ENCODE assay signal across 8 cellular contexts in the genomic region with DNA sequence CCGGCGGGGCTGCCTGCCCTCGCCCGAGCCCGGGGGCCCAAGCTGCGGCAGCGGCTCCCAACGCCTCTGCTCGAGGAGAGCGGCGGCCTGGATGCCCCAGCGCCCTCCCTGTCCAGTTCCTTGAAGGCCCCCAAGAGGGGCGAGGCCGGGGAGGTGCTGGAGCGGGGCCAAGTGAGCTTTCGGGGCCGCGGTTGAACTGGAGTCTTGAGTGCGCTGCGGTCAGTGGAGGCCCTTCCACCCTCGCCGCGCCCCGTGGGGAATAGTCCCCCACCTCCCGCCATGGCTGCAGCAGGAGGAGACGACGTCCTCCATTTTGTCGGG. TPM values are rescaled to one million over a fixed set of nuclear protein-coding genes. Genes with fewer than 3 reads are reported as not detected.
A peak's percentile ranks its signal among the peaks of the same experiment; 100 is the strongest.
DNase-seq lines count a peak whose midpoint lies in the region; ATAC-seq and TF ChIP-seq lines count a peak whose summit lies in the region.

No MANE protein-coding gene starts in this region.

- H3K27me3 Mint-ChIP-seq in CD4-positive, alpha-beta T cell = no peaks in the 10 kb centered on the region

- POLR2A ChIA-PET in CD4-positive, alpha-beta T cell (lab: Charles Lee) = interaction anchor here (0.6 to 5.7 kb wide), 21 partner anchors 11 to 1740 kb away, joined by 3 to 74 read pairs (median 5); partner anchors contain the start of genes EEF1AKMT1, MICU2, MPHOSPH8 and PSPC1

- no peaks in the 10 kb centered on the region for H3K27me3 ChIP-seq in CD4-positive, alpha-beta T cell (ENCODE audit: control insufficient read depth, insufficient read depth, low read length)

- in situ Hi-C loops in KBM-7 (cut with MboI; ENCODE audit: low pct_unique_long_range_greater_than_20kb, low sequenced_read_pairs) = loop anchor here (25.0 kb wide), 1 partner anchor 98 kb away; the partner anchor contains the start of gene ZMYM2

- ATAC-seq in CD4-positive, alpha-beta T cell (ENCODE audit: poor library complexity) = peak; percentile 11
- ATAC-seq in GM19324 (IDR thresholded peaks at IDR 0.05; ENCODE audit: low FRiP score, unreplicated experiment) = peak; percentile 40
- ATAC-seq in HG03378 (IDR thresholded peaks at IDR 0.05; ENCODE audit: unreplicated experiment) = peak; percentile 25
- ATAC-seq in activated naive CD4-positive, alpha-beta T cell treated with anti-CD3 and anti-CD28 coated beads, Interleukin-2, amount 50 U/mL, for 72 hours = peak in 1 of 2 donors; percentile 21
- peak; percentile 55 for ATAC-seq in Right ventricle myocardium superior (ENCODE audit: poor library complexity)

- CTCF ChIA-PET in CD4-positive, alpha-beta T cell (lab: Charles Lee) = interaction anchor here (1.1 to 2.5 kb wide), 2 partner anchors 94 to 96 kb away, joined by 3 to 12 read pairs; no protein-coding TSS in a partner anchor

- H3K4me1 Mint-ChIP-seq in CD4-positive, alpha-beta T cell (ENCODE audit: low read depth) = peaks cover 32% of the 10 kb centered on the region

- peak overlapping the region; percentile 97 for H3K4me3 Mint-ChIP-seq in CD4-positive, alpha-beta T cell

- H3K27ac Mint-ChIP-seq in CD4-positive, alpha-beta T cell = peak overlapping the region; percentile 91
- H3K27ac Mint-ChIP-seq in activated naive CD4-positive, alpha-beta T cell treated with anti-CD3 and anti-CD28 coated beads, Interleukin-2, amount 50 U/mL, for 72 hours = peak overlapping the region; percentile 36 to 94

- H3K36me3 Mint-ChIP-seq in CD4-positive, alpha-beta T cell (ENCODE audit: low read depth) = peaks cover 35% of the 10 kb centered on the region
- H3K36me3 Mint-ChIP-seq in activated naive CD4-positive, alpha-beta T cell treated with anti-CD3 and anti-CD28 coated beads, Interleukin-2, amount 50 U/mL, for 72 hours = peaks cover 11 to 35% of the 10 kb centered on the region in 2 donors

- no peak for TF ChIP-seq CTCF in CD4-positive, alpha-beta T cell (IDR thresholded peaks at IDR 0.05)

- H3K9me3 Mint-ChIP-seq in CD4-positive, alpha-beta T cell = no peaks in the 10 kb centered on the region
- H3K9me3 Mint-ChIP-seq in activated naive CD4-positive, alpha-beta T cell treated with anti-CD3 and anti-CD28 coated beads, Interleukin-2, amount 50 U/mL, for 72 hours = no peaks in the 10 kb centered on the region

- intact Hi-C loops in CD4-positive, alpha-beta T cell (cut with DNase I, micrococcal nuclease) = loop anchor here (2.0 to 10.0 kb wide), 5 partner anchors 79 to 1738 kb away; partner anchors contain the start of genes EEF1AKMT1 (in 1 of the 2), MICU2 (in 1 of the 2) and MPHOSPH8 (in 1 of the 2)
- intact Hi-C loops in Right ventricle myocardium superior (cut with DNase I) (loop anchor here (5.0 kb wide), 1 partner anchor 93 kb away; the partner anchor contains the start of gene ZMYM2), posterior vena cava (cut with DNase I) (no loop called here)

- peak in 7 of 10 experiments; percentile 38 to 63 (median 44) for DNase-seq in CD4-positive, alpha-beta T cell
- DNase-seq in OCI-M1 (lab: John Stamatoyannopoulos, UW) = peak; percentile 87
- peak in 1 of 2 donors; percentile 59 for DNase-seq in activated naive CD4-positive, alpha-beta T cell treated with anti-CD3 and anti-CD28 coated beads, Interleukin-2, amount 50 U/mL, for 72 hours (ENCODE audit: low spot score in 2 of 2)
- DNase-seq in Right ventricle myocardium superior = peak; percentile 86
- peak; percentile 93 for DNase-seq in posterior vena cava (ENCODE audit: low spot score)
- DNase-seq in KBM-7 = no peak

- H3K27ac ChIP-seq in CD4-positive, alpha-beta T cell (ENCODE audit: low read depth, low read length) = peak overlapping the region; percentile 92

- H3K9me3 ChIP-seq in CD4-positive, alpha-beta T cell (ENCODE audit: control insufficient read depth, low read length) = no peaks in the 10 kb centered on the region

RNA-seq across cellular contexts. Expression of gene ZMYM5, which starts 0.5 kb away (rescaled TPM):
- total RNA-seq in CD4-positive, alpha-beta T cell = 10 to 100 TPM; 29.2 to 32.1 TPM
- 10 to 100 TPM; 11.2 to 15.6 TPM for total RNA-seq in activated naive CD4-positive, alpha-beta T cell treated with anti-CD3 and anti-CD28 coated beads, Interleukin-2, amount 50 U/mL, for 72 hours
- total RNA-seq in Right ventricle myocardium superior = 6.5 TPM
- 10 to 100 TPM in 1 of 2 donors, 1 to 10 TPM in 1; 9.2 to 12.0 TPM for total RNA-seq in posterior vena cava

Comparison
In these comparisons a context has a peak if more than half of its experiments do, and no peak if none do; other contexts are left out.
1. intact Hi-C loops: an anchor here in CD4-positive, alpha-beta T cell (2.0 to 10.0 kb wide) and Right ventricle myocardium superior (5.0 kb wide); none called in posterior vena cava.